8 cellular contexts compared by ENCODE assay signal in genomic region chr19:55368701-55369563, GRCh38. TPM values are rescaled to one million over a fixed set of nuclear protein-coding genes. Genes with fewer than 3 reads are reported as not detected.
DNase-seq lines count a peak whose midpoint lies in the region; ATAC-seq, FAIRE-seq and TF ChIP-seq lines count a peak whose summit lies in the region.

No MANE protein-coding gene starts in this region.

- TF ChIP-seq CTCF in AG04449 (IDR thresholded peaks at IDR 0.05; ENCODE audit: insufficient read depth, low read length, missing control alignments), result no peak

- CTCF ChIA-PET in AG04449 (lab: Yijun Ruan, JAX), result interaction anchor here (0.8 to 2.9 kb wide), 6 partner anchors 15 to 209 kb away, joined by 3 to 14 read pairs (median 4); partner anchors contain the start of genes KMT5C and TMEM238

- ATAC-seq in left colon (peak; percentile 59), HG03175 (IDR thresholded peaks at IDR 0.05; ENCODE audit: unreplicated experiment) (no peak), HG03354 (IDR thresholded peaks at IDR 0.05; ENCODE audit: poor library complexity, severe bottlenecking, unreplicated experiment) (no peak)

- no peak for FAIRE-seq in H54 (lab: Jason Lieb, UNC)

- no peak for DNase-seq in AG04449 (ENCODE audit: low read depth, low spot score)
- peak; percentile 89 for DNase-seq in H54 (ENCODE audit: insufficient read length, low spot score)
- peak; percentile 54 for DNase-seq in amniotic epithelial cell (ENCODE audit: low read depth)
- no peak for DNase-seq in left colon
- DNase-seq in germinal center (ENCODE audit: low spot score), result no peak
- DNase-seq in SK-N-DZ (ENCODE audit: low spot score), result no peak

- intact Hi-C loops in left colon (cut with DNase I, micrococcal nuclease), result no loop called here

- peak overlapping the region; percentile 74 for H3K4me3 ChIP-seq in AG04449 (ENCODE audit: low read depth, low read length)

- peak; percentile 21; the same call in 1 of the 2 replicates for TF ChIP-seq POLR2A in H54 (IDR thresholded peaks at IDR 0.05; ENCODE audit: low read depth, low read length)

- POLR2A ChIA-PET in AG04449 (lab: Yijun Ruan, JAX), result interaction anchor here (1.0 to 2.5 kb wide), 6 partner anchors 15 to 153 kb away, joined by 4 to 18 read pairs (median 8); partner anchors contain the start of genes KMT5C, PPP6R1, TMEM238 and UBE2S

RNA-seq across cellular contexts. Expression of gene IL11, which starts 1.3 kb away (rescaled TPM):
- under 1 TPM; 0.31 to 0.46 TPM for total RNA-seq in left colon
- 1.8 and 2.5 TPM in 2 replicates for polyA plus RNA-seq in SK-N-DZ (2014; cell fraction: cytosol; rRNA removed)
- polyA plus RNA-seq in SK-N-DZ (2014; cell fraction: nucleus; rRNA removed), result 4.2 and 9.1 TPM in 2 replicates

RNA-seq across cellular contexts. Expression of gene GARIN5B, which starts 5.9 kb away (rescaled TPM):
- total RNA-seq in left colon, result not detected
- not detected in 2 replicates for polyA plus RNA-seq in SK-N-DZ (2014; cell fraction: cytosol; rRNA removed)
- 1.1 and 1.2 TPM in 2 replicates for polyA plus RNA-seq in SK-N-DZ (2014; cell fraction: nucleus; rRNA removed)

RNA-seq across cellular contexts. Expression of gene TMEM190, which starts 7.7 kb away (rescaled TPM):
- total RNA-seq in left colon, result not detected
- not detected in 2 replicates for polyA plus RNA-seq in SK-N-DZ (2014; cell fraction: cytosol; rRNA removed)
- polyA plus RNA-seq in SK-N-DZ (2014; cell fraction: nucleus; rRNA removed), result not detected in 2 replicates

RNA-seq across cellular contexts. Expression of gene COX6B2, which starts 14.4 kb away (rescaled TPM):
- 10 to 100 TPM; 23.0 to 27.6 TPM for total RNA-seq in left colon
- polyA plus RNA-seq in SK-N-DZ (2014; cell fraction: cytosol; rRNA removed), result 0.24 TPM in 1 of 2 replicates, not detected in the other
- polyA plus RNA-seq in SK-N-DZ (2014; cell fraction: nucleus; rRNA removed), result 2.3 and 3.3 TPM in 2 replicates

RNA-seq across cellular contexts. Expression of gene TMEM238, which starts 15.2 kb away (rescaled TPM):
- 10 to 100 TPM; 83.4 to 89.4 TPM for total RNA-seq in left colon
- 1.1 TPM in 1 of 2 replicates, not detected in the other for polyA plus RNA-seq in SK-N-DZ (2014; cell fraction: cytosol; rRNA removed)
- polyA plus RNA-seq in SK-N-DZ (2014; cell fraction: nucleus; rRNA removed), result not detected in 2 replicates

Comparison
In these comparisons a context has a peak if more than half of its experiments do, and no peak if none do; other contexts are left out.
1. DNase-seq: peak in H54 (single experiment) and amniotic epithelial cell (single experiment); none in AG04449 (single experiment), left colon (0 of 2), germinal center (single experiment) and SK-N-DZ (single experiment).